1 cellular context compared by ENCODE assay signal in the genomic region with DNA sequence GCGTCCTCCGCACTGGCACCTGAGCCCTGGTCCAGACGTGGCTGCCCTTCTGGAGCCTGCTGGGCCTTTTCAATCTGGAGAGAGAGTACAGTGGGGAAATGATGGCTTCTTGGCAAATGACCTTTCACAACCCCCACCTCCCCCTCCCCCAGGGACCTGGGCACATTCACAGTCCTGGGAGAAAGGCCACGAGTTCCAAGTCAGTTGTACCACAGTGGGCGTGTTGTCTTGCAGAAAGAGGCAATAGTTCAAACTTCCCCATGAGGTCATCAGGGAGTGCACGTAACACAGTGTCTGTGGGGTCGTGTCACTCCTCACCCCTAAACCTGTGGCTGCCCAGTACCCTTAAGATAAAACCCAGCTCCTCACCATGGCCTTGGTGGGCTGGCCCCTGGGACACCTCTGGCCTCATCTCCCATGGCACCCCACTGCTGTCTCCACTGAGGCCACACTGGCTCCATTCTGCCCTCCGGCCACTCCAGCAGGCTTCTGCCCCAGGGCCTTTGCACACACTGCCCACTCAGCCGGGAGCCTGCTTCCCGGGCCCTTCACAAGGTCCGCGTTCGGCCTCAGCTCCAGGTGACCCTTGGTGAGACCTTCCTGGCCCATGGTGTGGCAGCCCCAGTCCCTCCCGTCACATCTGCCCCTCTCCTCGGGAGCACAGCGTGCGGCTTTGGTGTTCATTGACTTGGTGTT.
TF ChIP-seq lines count a peak whose summit lies in the region.

No MANE protein-coding gene starts in this region.

TF ChIP-seq in HepG2, 621 proteins besides CTCF, POLR2A, EP300 and RAD21:
- TF ChIP-seq ZMYM3 (CRISPR knock-in tag; IDR thresholded peaks at IDR 0.05) = 0 out of 2 replicates have a peak, but pooled peaks have one; percentile 19
- TF ChIP-seq ZSCAN20 (CRISPR knock-in tag; IDR thresholded peaks at IDR 0.05; ENCODE audit: borderline replicate concordance) = no peak
